In genomic region chr2:264493-265468, GRCh38 we compare ENCODE assay signal across 1 cellular context.
TF ChIP-seq lines count a peak whose summit lies in the region.

Gene ACP1 (plus strand): TSS chr2:264947. CDS start chr2:264965, 18 bp downstream.

TF ChIP-seq in K562, 482 proteins besides CTCF, POLR2A, EP300 and RAD21 (continued from another document and continues in another):
- no peak for TF ChIP-seq ID3 (CRISPR knock-in tag; IDR thresholded peaks at IDR 0.05)
- peak; percentile 58; the same call in 1 of the 2 replicates for TF ChIP-seq ID3 (tag; IDR thresholded peaks at IDR 0.05)
- TF ChIP-seq TRIM24 (IDR thresholded peaks at IDR 0.05), result no peak
- TF ChIP-seq BCL6 (CRISPR knock-in tag; IDR thresholded peaks at IDR 0.05), result no peak
- peak in 1 of 2 experiments; percentile 61 for TF ChIP-seq MAZ (CRISPR knock-in tag; conservative IDR thresholded peaks at IDR 0.05 in 1 of 2, IDR thresholded peaks at IDR 0.05 in 1 of 2)
- peak; percentile 64 for TF ChIP-seq NFRKB (IDR thresholded peaks at IDR 0.05; ENCODE audit: low read depth)
- TF ChIP-seq, protein P1, sequence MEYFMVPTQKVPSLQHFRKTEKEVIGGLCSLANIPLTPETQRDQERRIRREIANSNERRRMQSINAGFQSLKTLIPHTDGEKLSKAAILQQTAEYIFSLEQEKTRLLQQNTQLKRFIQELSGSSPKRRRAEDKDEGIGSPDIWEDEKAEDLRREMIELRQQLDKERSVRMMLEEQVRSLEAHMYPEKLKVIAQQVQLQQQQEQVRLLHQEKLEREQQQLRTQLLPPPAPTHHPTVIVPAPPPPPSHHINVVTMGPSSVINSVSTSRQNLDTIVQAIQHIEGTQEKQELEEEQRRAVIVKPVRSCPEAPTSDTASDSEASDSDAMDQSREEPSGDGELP (CRISPR knock-in tag; IDR thresholded peaks at IDR 0.05; ENCODE audit: borderline replicate concordance), result peak; percentile 34; the same call in 1 of the 2 replicates
- TF ChIP-seq ESRRB (CRISPR knock-in tag; IDR thresholded peaks at IDR 0.05; ENCODE audit: borderline replicate concordance), result no peak
- TF ChIP-seq YY1 (IDR thresholded peaks at IDR 0.05; ENCODE audit: borderline replicate concordance in 1 of 3, control insufficient read depth in 1 of 3, extremely low read depth in 1 of 3, insufficient read depth in 3 of 3, insufficient read length in 1 of 3, insufficient replicate concordance in 2 of 3, low read depth in 1 of 3, low read length in 2 of 3), result peak; percentile 70 to 95 (median 90)
- TF ChIP-seq, protein P2, sequence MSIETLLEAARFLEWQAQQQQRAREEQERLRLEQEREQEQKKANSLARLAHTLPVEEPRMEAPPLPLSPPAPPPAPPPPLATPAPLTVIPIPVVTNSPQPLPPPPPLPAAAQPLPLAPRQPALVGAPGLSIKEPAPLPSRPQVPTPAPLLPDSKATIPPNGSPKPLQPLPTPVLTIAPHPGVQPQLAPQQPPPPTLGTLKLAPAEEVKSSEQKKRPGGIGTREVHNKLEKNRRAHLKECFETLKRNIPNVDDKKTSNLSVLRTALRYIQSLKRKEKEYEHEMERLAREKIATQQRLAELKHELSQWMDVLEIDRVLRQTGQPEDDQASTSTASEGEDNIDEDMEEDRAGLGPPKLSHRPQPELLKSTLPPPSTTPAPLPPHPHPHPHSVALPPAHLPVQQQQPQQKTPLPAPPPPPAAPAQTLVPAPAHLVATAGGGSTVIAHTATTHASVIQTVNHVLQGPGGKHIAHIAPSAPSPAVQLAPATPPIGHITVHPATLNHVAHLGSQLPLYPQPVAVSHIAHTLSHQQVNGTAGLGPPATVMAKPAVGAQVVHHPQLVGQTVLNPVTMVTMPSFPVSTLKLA (conservative IDR thresholded peaks at IDR 0.05), result peak; percentile 68 to 83
- no peak for TF ChIP-seq ZNF212 (CRISPR knock-in tag; IDR thresholded peaks at IDR 0.05)
- peak; percentile 24; the same call in 1 of the 2 replicates for TF ChIP-seq SMAD4 (CRISPR knock-in tag; conservative IDR thresholded peaks at IDR 0.05)
- TF ChIP-seq CCNT2 (IDR thresholded peaks at IDR 0.05; ENCODE audit: borderline replicate concordance, extremely low read depth, insufficient read length, low read depth, low read length), result peak; percentile 58
- TF ChIP-seq ATF1 (CRISPR knock-in tag; IDR thresholded peaks at IDR 0.05), result 0 out of 2 replicates have a peak, but pooled peaks have one; percentile 31
- peak; percentile 79 for TF ChIP-seq ATF1 (tag; IDR thresholded peaks at IDR 0.05)
- TF ChIP-seq, protein P3, sequence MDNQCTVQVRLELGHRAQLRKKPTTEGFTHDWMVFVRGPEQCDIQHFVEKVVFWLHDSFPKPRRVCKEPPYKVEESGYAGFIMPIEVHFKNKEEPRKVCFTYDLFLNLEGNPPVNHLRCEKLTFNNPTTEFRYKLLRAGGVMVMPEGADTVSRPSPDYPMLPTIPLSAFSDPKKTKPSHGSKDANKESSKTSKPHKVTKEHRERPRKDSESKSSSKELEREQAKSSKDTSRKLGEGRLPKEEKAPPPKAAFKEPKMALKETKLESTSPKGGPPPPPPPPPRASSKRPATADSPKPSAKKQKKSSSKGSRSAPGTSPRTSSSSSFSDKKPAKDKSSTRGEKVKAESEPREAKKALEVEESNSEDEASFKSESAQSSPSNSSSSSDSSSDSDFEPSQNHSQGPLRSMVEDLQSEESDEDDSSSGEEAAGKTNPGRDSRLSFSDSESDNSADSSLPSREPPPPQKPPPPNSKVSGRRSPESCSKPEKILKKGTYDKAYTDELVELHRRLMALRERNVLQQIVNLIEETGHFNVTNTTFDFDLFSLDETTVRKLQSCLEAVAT (IDR thresholded peaks at IDR 0.05), result 0 out of 4 replicates have a peak, but pooled peaks of 1 of the 2 experiments have one; percentile 34
- peak; percentile 49 for TF ChIP-seq NFIC (IDR thresholded peaks at IDR 0.05)
- TF ChIP-seq, protein P4, sequence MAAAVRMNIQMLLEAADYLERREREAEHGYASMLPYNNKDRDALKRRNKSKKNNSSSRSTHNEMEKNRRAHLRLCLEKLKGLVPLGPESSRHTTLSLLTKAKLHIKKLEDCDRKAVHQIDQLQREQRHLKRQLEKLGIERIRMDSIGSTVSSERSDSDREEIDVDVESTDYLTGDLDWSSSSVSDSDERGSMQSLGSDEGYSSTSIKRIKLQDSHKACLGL (CRISPR knock-in tag; IDR thresholded peaks at IDR 0.05; ENCODE audit: borderline replicate concordance, poor library complexity, severe bottlenecking), result no peak
- no peak for TF ChIP-seq SOX6 (IDR thresholded peaks at IDR 0.05)
- TF ChIP-seq HNRNPK (IDR thresholded peaks at IDR 0.05; ENCODE audit: low read depth, low read length, poor library complexity, severe bottlenecking), result peak; percentile 22
- peak; percentile 78 for TF ChIP-seq MTA1 (IDR thresholded peaks at IDR 0.05; ENCODE audit: borderline replicate concordance)
- 0 out of 2 replicates have a peak, but pooled peaks have one; percentile 19 for TF ChIP-seq TCF3 (CRISPR knock-in tag; IDR thresholded peaks at IDR 0.05)
- peak; percentile 86 for TF ChIP-seq POLR2AphosphoS5 (IDR thresholded peaks at IDR 0.05; ENCODE audit: control insufficient read depth, insufficient read depth, low read depth, low read length)
- peak in 1 of 2 experiments; percentile 87; a peak in 2 of 4 replicates for TF ChIP-seq HDAC1 (IDR thresholded peaks at IDR 0.05)
- TF ChIP-seq POLR2B (IDR thresholded peaks at IDR 0.05; ENCODE audit: low read depth, partially characterized antibody), result peak; percentile 97
- no peak for TF ChIP-seq SMARCE1 (IDR thresholded peaks at IDR 0.05)
- TF ChIP-seq TAF7 (tag; IDR thresholded peaks at IDR 0.05), result peak; percentile 63
- TF ChIP-seq ZNF707 (CRISPR knock-in tag; conservative IDR thresholded peaks at IDR 0.05), result no peak
- TF ChIP-seq SIN3A (IDR thresholded peaks at IDR 0.05; ENCODE audit: borderline replicate concordance in 2 of 2, control insufficient read depth in 1 of 2, low read depth in 2 of 2, low read length in 2 of 2), result peak in 1 of 2 experiments; percentile 39; a peak in 1 of 4 replicates
- no peak for TF ChIP-seq ZFP1 (CRISPR knock-in tag; IDR thresholded peaks at IDR 0.05)
- TF ChIP-seq JUN (IDR thresholded peaks at IDR 0.05; ENCODE audit: borderline replicate concordance, low read depth, low read length), result peak; percentile 21; the same call in 1 of the 2 replicates
- no peak for TF ChIP-seq JUN (CRISPR knock-in tag; IDR thresholded peaks at IDR 0.05; ENCODE audit: borderline replicate concordance)
- 0 out of 2 replicates have a peak, but pooled peaks have one; percentile 62 for TF ChIP-seq PML (IDR thresholded peaks at IDR 0.05; ENCODE audit: low read length)
- peak; percentile 56; the same call in 1 of the 2 replicates for TF ChIP-seq BRD4 (IDR thresholded peaks at IDR 0.05)
- no peak for TF ChIP-seq TRIM28 (IDR thresholded peaks at IDR 0.05)
- peak; percentile 80 for TF ChIP-seq FOXJ2 (tag; IDR thresholded peaks at IDR 0.05)
- peak; percentile 99 for TF ChIP-seq NRF1 (conservative IDR thresholded peaks at IDR 0.05 in 1 of 2, IDR thresholded peaks at IDR 0.05 in 1 of 2)
- peak; percentile 90 for TF ChIP-seq GMEB1 (CRISPR knock-in tag; IDR thresholded peaks at IDR 0.05)
- TF ChIP-seq RREB1 (CRISPR knock-in tag; IDR thresholded peaks at IDR 0.05), result no peak
- TF ChIP-seq TBP (optimal IDR thresholded peaks at IDR 0.05; ENCODE audit: low read depth, low read length), result peak; percentile 81
- TF ChIP-seq FOXA1 (IDR thresholded peaks at IDR 0.05; ENCODE audit: borderline replicate concordance), result no peak
- peak; percentile 31 for TF ChIP-seq FIP1L1 (IDR thresholded peaks at IDR 0.05; ENCODE audit: low read depth, low read length, poor library complexity, severe bottlenecking)
- TF ChIP-seq SIN3B (IDR thresholded peaks at IDR 0.05; ENCODE audit: low read depth), result peak; percentile 89
- no peak for TF ChIP-seq ZNF280B (CRISPR knock-in tag; IDR thresholded peaks at IDR 0.05)
- TF ChIP-seq TCF7 (IDR thresholded peaks at IDR 0.05; ENCODE audit: borderline replicate concordance), result no peak
- TF ChIP-seq GTF2A2 (tag; IDR thresholded peaks at IDR 0.05), result no peak
- peak; percentile 68 for TF ChIP-seq CREB1 (IDR thresholded peaks at IDR 0.05)
- TF ChIP-seq CREB1 (CRISPR knock-in tag; IDR thresholded peaks at IDR 0.05), result peak; percentile 54; the same call in 1 of the 2 replicates
- TF ChIP-seq SUPT5H (IDR thresholded peaks at IDR 0.05), result peak; percentile 95
- no peak for TF ChIP-seq CSDE1 (IDR thresholded peaks at IDR 0.05)
- TF ChIP-seq MAX (CRISPR knock-in tag; IDR thresholded peaks at IDR 0.05), result peak; percentile 47; the same call in 1 of the 2 replicates
- no peak for TF ChIP-seq CBFA2T2 (conservative IDR thresholded peaks at IDR 0.05)
- TF ChIP-seq PCBP1 (IDR thresholded peaks at IDR 0.05; ENCODE audit: low read depth, low read length, poor library complexity, severe bottlenecking), result peak; percentile 23
- peak; percentile 92 for TF ChIP-seq RB1 (IDR thresholded peaks at IDR 0.05; ENCODE audit: low read depth)
- TF ChIP-seq ZNF785 (CRISPR knock-in tag; IDR thresholded peaks at IDR 0.05), result no peak
- TF ChIP-seq SMARCC2 (IDR thresholded peaks at IDR 0.05; ENCODE audit: low read depth), result no peak
- peak; percentile 98 for TF ChIP-seq CXXC5 (CRISPR knock-in tag; IDR thresholded peaks at IDR 0.05)
- TF ChIP-seq ARID1B (IDR thresholded peaks at IDR 0.05), result 0 out of 2 replicates have a peak, but pooled peaks have one; percentile 6
- no peak; the same call in 1 of the 2 replicates for TF ChIP-seq GABPB1 (CRISPR knock-in tag; IDR thresholded peaks at IDR 0.05)
